In the genomic region with DNA sequence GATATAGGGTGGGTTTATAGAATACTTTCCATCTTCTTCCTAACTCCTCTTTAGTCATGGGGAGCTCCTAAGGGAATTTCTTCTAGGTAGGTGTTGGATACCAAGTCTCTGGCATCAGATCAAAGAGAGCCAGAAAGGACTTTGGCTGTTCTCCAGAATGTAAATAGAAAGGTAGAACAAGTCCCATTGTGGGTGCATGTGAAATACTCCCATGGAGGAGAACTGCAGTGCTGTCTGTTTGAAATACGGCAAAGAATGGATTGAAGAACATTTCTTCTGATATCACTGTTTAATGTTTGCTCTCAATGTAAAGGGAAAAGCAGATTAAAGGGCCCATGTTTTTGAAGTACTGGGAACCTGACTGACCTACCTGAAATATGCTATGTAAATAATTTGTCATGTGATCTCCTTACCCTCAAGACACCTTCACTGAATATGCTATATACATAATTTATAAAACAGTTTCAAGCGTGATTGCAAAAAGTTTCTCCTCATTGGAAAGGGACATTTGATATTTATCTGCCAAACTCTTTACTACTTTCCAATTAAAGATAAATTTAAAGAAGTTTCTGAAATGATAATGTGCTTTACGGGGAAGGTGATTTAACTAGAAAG, we compare ENCODE assay signal across 1 cellular context.
TF ChIP-seq lines count a peak whose summit lies in the region.

No MANE protein-coding gene starts in this region.

TF ChIP-seq in HepG2, 621 proteins besides CTCF, POLR2A, EP300 and RAD21 (continued from another document and continues in another):
- TF ChIP-seq ZNF510 (CRISPR knock-in tag; IDR thresholded peaks at IDR 0.05; ENCODE audit: low read depth) (no peak), CHD4 (IDR thresholded peaks at IDR 0.05; ENCODE audit: borderline replicate concordance, low read length) (peak; percentile 25; the same call in 1 of the 2 replicates), SMARCE1 (IDR thresholded peaks at IDR 0.05; ENCODE audit: borderline replicate concordance) (no peak), ZNF180 (CRISPR knock-in tag; IDR thresholded peaks at IDR 0.05; ENCODE audit: borderline replicate concordance, low read depth) (no peak), GPN1 (CRISPR knock-in tag; IDR thresholded peaks at IDR 0.05; ENCODE audit: borderline replicate concordance) (no peak), ZNF446 (CRISPR knock-in tag; IDR thresholded peaks at IDR 0.05) (no peak), ZFAT (CRISPR knock-in tag; conservative IDR thresholded peaks at IDR 0.05) (no peak), ATF1 (CRISPR knock-in tag; IDR thresholded peaks at IDR 0.05) (peak; percentile 59; the same call in 1 of the 2 replicates), ZNF782 (CRISPR knock-in tag; IDR thresholded peaks at IDR 0.05; ENCODE audit: borderline replicate concordance) (no peak), GLI4 (CRISPR knock-in tag; IDR thresholded peaks at IDR 0.05; ENCODE audit: borderline replicate concordance) (no peak), KMT2B (CRISPR knock-in tag; IDR thresholded peaks at IDR 0.05) (no peak), MLXIP (CRISPR knock-in tag; IDR thresholded peaks at IDR 0.05; ENCODE audit: borderline replicate concordance) (no peak), ZSCAN29 (CRISPR knock-in tag; conservative IDR thresholded peaks at IDR 0.05) (no peak), BRCA1 (CRISPR knock-in tag; IDR thresholded peaks at IDR 0.05) (no peak), POLR2AphosphoS5 (IDR thresholded peaks at IDR 0.05; ENCODE audit: low read depth, low read length) (no peak), ZSCAN25 (CRISPR knock-in tag; IDR thresholded peaks at IDR 0.05) (no peak), ZNF850 (CRISPR knock-in tag; conservative IDR thresholded peaks at IDR 0.05) (no peak), ZFP82 (CRISPR knock-in tag; IDR thresholded peaks at IDR 0.05; ENCODE audit: borderline replicate concordance) (no peak), JUND (CRISPR knock-in tag; IDR thresholded peaks at IDR 0.05) (no peak), FOXC1 (CRISPR knock-in tag; IDR thresholded peaks at IDR 0.05; ENCODE audit: borderline replicate concordance) (no peak), KDM3A (CRISPR knock-in tag; IDR thresholded peaks at IDR 0.05; ENCODE audit: low read depth) (no peak), ZNF124 (CRISPR knock-in tag; IDR thresholded peaks at IDR 0.05) (no peak), TBP (CRISPR knock-in tag; IDR thresholded peaks at IDR 0.05) (no peak), RFXAP (CRISPR knock-in tag; IDR thresholded peaks at IDR 0.05; ENCODE audit: borderline replicate concordance) (no peak), ZMYM4 (CRISPR knock-in tag; IDR thresholded peaks at IDR 0.05) (peak; percentile 67; the same call in 1 of the 2 replicates), KAT8 (CRISPR knock-in tag; IDR thresholded peaks at IDR 0.05) (peak; percentile 43; the same call in 1 of the 2 replicates), ZUFSP (CRISPR knock-in tag; IDR thresholded peaks at IDR 0.05; ENCODE audit: borderline replicate concordance) (no peak), ZNF225 (CRISPR knock-in tag; IDR thresholded peaks at IDR 0.05) (no peak), CENPT (CRISPR knock-in tag; IDR thresholded peaks at IDR 0.05; ENCODE audit: low read depth) (no peak)
- TF ChIP-seq, protein P1, sequence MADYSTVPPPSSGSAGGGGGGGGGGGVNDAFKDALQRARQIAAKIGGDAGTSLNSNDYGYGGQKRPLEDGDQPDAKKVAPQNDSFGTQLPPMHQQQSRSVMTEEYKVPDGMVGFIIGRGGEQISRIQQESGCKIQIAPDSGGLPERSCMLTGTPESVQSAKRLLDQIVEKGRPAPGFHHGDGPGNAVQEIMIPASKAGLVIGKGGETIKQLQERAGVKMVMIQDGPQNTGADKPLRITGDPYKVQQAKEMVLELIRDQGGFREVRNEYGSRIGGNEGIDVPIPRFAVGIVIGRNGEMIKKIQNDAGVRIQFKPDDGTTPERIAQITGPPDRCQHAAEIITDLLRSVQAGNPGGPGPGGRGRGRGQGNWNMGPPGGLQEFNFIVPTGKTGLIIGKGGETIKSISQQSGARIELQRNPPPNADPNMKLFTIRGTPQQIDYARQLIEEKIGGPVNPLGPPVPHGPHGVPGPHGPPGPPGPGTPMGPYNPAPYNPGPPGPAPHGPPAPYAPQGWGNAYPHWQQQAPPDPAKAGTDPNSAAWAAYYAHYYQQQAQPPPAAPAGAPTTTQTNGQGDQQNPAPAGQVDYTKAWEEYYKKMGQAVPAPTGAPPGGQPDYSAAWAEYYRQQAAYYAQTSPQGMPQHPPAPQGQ (CRISPR knock-in tag; IDR thresholded peaks at IDR 0.05; ENCODE audit: borderline replicate concordance) = no peak
- TF ChIP-seq, protein P2, sequence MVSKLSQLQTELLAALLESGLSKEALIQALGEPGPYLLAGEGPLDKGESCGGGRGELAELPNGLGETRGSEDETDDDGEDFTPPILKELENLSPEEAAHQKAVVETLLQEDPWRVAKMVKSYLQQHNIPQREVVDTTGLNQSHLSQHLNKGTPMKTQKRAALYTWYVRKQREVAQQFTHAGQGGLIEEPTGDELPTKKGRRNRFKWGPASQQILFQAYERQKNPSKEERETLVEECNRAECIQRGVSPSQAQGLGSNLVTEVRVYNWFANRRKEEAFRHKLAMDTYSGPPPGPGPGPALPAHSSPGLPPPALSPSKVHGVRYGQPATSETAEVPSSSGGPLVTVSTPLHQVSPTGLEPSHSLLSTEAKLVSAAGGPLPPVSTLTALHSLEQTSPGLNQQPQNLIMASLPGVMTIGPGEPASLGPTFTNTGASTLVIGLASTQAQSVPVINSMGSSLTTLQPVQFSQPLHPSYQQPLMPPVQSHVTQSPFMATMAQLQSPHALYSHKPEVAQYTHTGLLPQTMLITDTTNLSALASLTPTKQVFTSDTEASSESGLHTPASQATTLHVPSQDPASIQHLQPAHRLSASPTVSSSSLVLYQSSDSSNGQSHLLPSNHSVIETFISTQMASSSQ (IDR thresholded peaks at IDR 0.05; ENCODE audit: low read depth) = no peak
- TF ChIP-seq, protein P2 (CRISPR knock-in tag; IDR thresholded peaks at IDR 0.05; ENCODE audit: borderline replicate concordance) = peak; percentile 46; the same call in 1 of the 2 replicates
- TF ChIP-seq, protein P3, sequence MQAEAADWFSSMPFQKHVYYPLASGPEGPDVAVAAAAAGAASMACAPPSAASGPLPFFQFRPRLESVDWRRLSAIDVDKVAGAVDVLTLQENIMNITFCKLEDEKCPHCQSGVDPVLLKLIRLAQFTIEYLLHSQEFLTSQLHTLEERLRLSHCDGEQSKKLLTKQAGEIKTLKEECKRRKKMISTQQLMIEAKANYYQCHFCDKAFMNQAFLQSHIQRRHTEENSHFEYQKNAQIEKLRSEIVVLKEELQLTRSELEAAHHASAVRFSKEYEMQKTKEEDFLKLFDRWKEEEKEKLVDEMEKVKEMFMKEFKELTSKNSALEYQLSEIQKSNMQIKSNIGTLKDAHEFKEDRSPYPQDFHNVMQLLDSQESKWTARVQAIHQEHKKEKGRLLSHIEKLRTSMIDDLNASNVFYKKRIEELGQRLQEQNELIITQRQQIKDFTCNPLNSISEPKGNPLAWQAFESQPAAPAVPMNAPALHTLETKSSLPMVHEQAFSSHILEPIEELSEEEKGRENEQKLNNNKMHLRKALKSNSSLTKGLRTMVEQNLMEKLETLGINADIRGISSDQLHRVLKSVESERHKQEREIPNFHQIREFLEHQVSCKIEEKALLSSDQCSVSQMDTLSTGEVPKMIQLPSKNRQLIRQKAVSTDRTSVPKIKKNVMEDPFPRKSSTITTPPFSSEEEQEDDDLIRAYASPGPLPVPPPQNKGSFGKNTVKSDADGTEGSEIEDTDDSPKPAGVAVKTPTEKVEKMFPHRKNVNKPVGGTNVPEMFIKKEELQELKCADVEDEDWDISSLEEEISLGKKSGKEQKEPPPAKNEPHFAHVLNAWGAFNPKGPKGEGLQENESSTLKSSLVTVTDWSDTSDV (CRISPR knock-in tag; IDR thresholded peaks at IDR 0.05) = no peak
- TF ChIP-seq, protein P4, sequence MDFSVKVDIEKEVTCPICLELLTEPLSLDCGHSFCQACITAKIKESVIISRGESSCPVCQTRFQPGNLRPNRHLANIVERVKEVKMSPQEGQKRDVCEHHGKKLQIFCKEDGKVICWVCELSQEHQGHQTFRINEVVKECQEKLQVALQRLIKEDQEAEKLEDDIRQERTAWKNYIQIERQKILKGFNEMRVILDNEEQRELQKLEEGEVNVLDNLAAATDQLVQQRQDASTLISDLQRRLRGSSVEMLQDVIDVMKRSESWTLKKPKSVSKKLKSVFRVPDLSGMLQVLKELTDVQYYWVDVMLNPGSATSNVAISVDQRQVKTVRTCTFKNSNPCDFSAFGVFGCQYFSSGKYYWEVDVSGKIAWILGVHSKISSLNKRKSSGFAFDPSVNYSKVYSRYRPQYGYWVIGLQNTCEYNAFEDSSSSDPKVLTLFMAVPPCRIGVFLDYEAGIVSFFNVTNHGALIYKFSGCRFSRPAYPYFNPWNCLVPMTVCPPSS (IDR thresholded peaks at IDR 0.05) = no peak
- TF ChIP-seq, protein P5, sequence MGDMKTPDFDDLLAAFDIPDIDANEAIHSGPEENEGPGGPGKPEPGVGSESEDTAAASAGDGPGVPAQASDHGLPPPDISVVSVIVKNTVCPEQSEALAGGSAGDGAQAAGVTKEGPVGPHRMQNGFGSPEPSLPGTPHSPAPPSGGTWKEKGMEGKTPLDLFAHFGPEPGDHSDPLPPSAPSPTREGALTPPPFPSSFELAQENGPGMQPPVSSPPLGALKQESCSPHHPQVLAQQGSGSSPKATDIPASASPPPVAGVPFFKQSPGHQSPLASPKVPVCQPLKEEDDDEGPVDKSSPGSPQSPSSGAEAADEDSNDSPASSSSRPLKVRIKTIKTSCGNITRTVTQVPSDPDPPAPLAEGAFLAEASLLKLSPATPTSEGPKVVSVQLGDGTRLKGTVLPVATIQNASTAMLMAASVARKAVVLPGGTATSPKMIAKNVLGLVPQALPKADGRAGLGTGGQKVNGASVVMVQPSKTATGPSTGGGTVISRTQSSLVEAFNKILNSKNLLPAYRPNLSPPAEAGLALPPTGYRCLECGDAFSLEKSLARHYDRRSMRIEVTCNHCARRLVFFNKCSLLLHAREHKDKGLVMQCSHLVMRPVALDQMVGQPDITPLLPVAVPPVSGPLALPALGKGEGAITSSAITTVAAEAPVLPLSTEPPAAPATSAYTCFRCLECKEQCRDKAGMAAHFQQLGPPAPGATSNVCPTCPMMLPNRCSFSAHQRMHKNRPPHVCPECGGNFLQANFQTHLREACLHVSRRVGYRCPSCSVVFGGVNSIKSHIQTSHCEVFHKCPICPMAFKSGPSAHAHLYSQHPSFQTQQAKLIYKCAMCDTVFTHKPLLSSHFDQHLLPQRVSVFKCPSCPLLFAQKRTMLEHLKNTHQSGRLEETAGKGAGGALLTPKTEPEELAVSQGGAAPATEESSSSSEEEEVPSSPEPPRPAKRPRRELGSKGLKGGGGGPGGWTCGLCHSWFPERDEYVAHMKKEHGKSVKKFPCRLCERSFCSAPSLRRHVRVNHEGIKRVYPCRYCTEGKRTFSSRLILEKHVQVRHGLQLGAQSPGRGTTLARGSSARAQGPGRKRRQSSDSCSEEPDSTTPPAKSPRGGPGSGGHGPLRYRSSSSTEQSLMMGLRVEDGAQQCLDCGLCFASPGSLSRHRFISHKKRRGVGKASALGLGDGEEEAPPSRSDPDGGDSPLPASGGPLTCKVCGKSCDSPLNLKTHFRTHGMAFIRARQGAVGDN (CRISPR knock-in tag; IDR thresholded peaks at IDR 0.05) = no peak
